In genomic region chr14:75196468-75196867, GRCh38 we compare ENCODE assay signal across 13 cellular contexts. TPM values are rescaled to one million over a fixed set of nuclear protein-coding genes. Genes with fewer than 3 reads are reported as not detected.
DNase-seq lines count a peak whose midpoint lies in the region; ATAC-seq and TF ChIP-seq lines count a peak whose summit lies in the region.
"Had no signal": no experiment of that assay in that cellular context is flagged by ENCODE, and none has a peak within 500 bp of the region (broad histone marks: within the 10 kb centered on the region; RNA-seq: fewer than 3 reads in every experiment).

No MANE protein-coding gene starts in this region.

- H3K4me3 Mint-ChIP-seq in neural crest cell = no peak overlapping the region
- H3K4me3 Mint-ChIP-seq: activated T-cell treated with anti-CD3 and anti-CD28 coated beads, Interleukin-2, amount 50 U/mL, for 4 hours; CD8-positive, alpha-beta memory T cell had no signal

- H3K9me3 Mint-ChIP-seq in neural crest cell = no peaks in the 10 kb centered on the region
- H3K9me3 Mint-ChIP-seq: activated T-cell treated with anti-CD3 and anti-CD28 coated beads, Interleukin-2, amount 50 U/mL, for 4 hours; CD8-positive, alpha-beta memory T cell; IgD-negative memory B cell had no signal

- H3K36me3 Mint-ChIP-seq in neural crest cell (ENCODE audit: low read depth) = no peaks in the 10 kb centered on the region
- H3K36me3 Mint-ChIP-seq: CD8-positive, alpha-beta memory T cell; IgD-negative memory B cell had no signal

- ATAC-seq in body of pancreas (peak; percentile 36), GM21360 (IDR thresholded peaks at IDR 0.05; ENCODE audit: unreplicated experiment) (no peak), HG03196 (IDR thresholded peaks at IDR 0.05; ENCODE audit: unreplicated experiment) (no peak)
- ATAC-seq: activated T-cell treated with anti-CD3 and anti-CD28 coated beads, Interleukin-2, amount 50 U/mL, for 4 hours had no signal

- H3K4me3 ChIP-seq in body of pancreas = no peak overlapping the region
- H3K4me3 ChIP-seq: psoas muscle had no signal

- H3K36me3 ChIP-seq in body of pancreas (replicated peaks in 1 of 2; ENCODE audit: insufficient read depth in 1 of 2, low read depth in 2 of 2) = no peaks in the 10 kb centered on the region

- H3K27me3 Mint-ChIP-seq in neural crest cell (ENCODE audit: low read depth) = no peaks in the 10 kb centered on the region
- H3K27me3 Mint-ChIP-seq: IgD-negative memory B cell had no signal

- no peak for TF ChIP-seq POLR2A in body of pancreas (IDR thresholded peaks at IDR 0.05)

- H3K27ac ChIP-seq in body of pancreas = peak overlapping the region; percentile 67 to 92 (median 79)
- H3K27ac ChIP-seq: psoas muscle had no signal

- 18 to 25% methylated on average over 4 of the region's 4 CpGs for WGBS in body of pancreas, 2 donors

- H3K27ac Mint-ChIP-seq in neural crest cell (ENCODE audit: unreplicated experiment) = peak overlapping the region; percentile 73
- H3K27ac Mint-ChIP-seq: IgD-negative memory B cell had no signal

- no peaks in the 10 kb centered on the region for H3K4me1 Mint-ChIP-seq in neural crest cell

- intact Hi-C loops in body of pancreas (cut with DNase I) (no loop called here), posterior cingulate gyrus (cut with DNase I) (loop anchor here (10.0 kb wide), 1 partner anchor 48 kb away; no protein-coding TSS in a partner anchor)

- H3K27me3 ChIP-seq in body of pancreas = no peaks in the 10 kb centered on the region

- DNase-seq in DMS153 treated with DMSO at 0.1 percent for 48 hours (lab: John Stamatoyannopoulos, UW; ENCODE audit: unreplicated experiment) (peak; percentile 63), NCI-H146 (lab: John Stamatoyannopoulos, UW) (peak; percentile 77), body of pancreas (peak; percentile 34 to 67 (median 62)), neural crest cell (ENCODE audit: low read depth, low spot score) (no peak), inferior parietal cortex (ENCODE audit: extremely low spot score) (no peak), posterior cingulate gyrus (no peak)
- DNase-seq: activated T-cell treated with anti-CD3 and anti-CD28 coated beads, Interleukin-2, amount 50 U/mL, for 4 hours; CD8-positive, alpha-beta memory T cell; psoas muscle; T-helper 2 cell had no signal

- H3K9me3 ChIP-seq in body of pancreas = no peaks in the 10 kb centered on the region
- H3K9me3 ChIP-seq: psoas muscle had no signal

- peaks cover 55% of the 10 kb centered on the region for H3K4me1 ChIP-seq in body of pancreas

- TF ChIP-seq CTCF in body of pancreas (IDR thresholded peaks at IDR 0.05) (peak in 1 of 7 experiments; percentile 3), neural crest cell (conservative IDR thresholded peaks at IDR 0.05) (no peak)

RNA-seq across cellular contexts. Expression of gene TMED10, which starts 20.1 kb away (rescaled TPM):
- total RNA-seq in body of pancreas = 100 to 1,000 TPM; 150 to 243 TPM
- total RNA-seq in neural crest cell = 178 and 186 TPM in 2 replicates

Comparison
In these comparisons a context has a peak if more than half of its experiments do, and no peak if none do; other contexts are left out.
1. DNase-seq: peak in DMS153 treated with DMSO at 0.1 percent for 48 hours (single experiment), NCI-H146 (single experiment) and body of pancreas (4 of 4); none in neural crest cell (single experiment), inferior parietal cortex (single experiment) and posterior cingulate gyrus (0 of 10).